In the genomic region with DNA sequence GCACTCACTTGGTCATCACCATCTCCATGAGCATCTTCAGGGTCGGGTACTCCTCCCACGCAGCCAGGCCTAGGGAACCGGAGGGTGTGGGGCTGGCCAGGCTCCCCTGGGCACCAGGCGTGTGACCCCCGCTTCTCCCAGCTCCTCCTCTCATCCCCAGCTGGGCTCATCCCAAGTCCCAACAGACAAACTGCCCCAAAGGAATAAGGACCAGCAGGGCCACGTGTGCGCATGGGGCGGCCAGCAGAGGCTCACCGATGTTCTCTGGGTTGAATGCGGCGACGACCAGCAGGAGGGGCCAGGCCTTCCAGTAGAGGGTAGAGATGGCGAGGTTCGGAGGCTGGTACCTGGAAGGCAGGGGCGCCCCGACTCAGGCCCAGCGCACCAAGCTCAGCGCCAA, we compare ENCODE assay signal across 23 cellular contexts.
"Had no signal": no experiment of that assay in that cellular context is flagged by ENCODE, and none has a peak within 500 bp of the region (broad histone marks: within the 10 kb centered on the region; RNA-seq: fewer than 3 reads in every experiment).

No MANE protein-coding gene starts in this region.

- H3K9me3 Mint-ChIP-seq: naive thymus-derived CD4-positive, alpha-beta T cell; natural killer cell treated with Interleukin-12 subunit alpha and Interleukin-12 subunit beta and Interleukin-15 and Interleukin-18, amount 100 ng/mL, for 72 hours; stimulated activated naive B cell treated with anti-CD40 and anti-IgM and Interleukin-4, amounts not matched to agents 10 μg/mL and 1 μg/mL and 100 μg/mL, for 72 hours had no signal

- H3K4me1 Mint-ChIP-seq: naive thymus-derived CD4-positive, alpha-beta T cell; stimulated activated naive B cell treated with anti-CD40 and anti-IgM and Interleukin-4, amounts not matched to agents 10 μg/mL and 1 μg/mL and 100 μg/mL, for 72 hours had no signal

- DNase-seq: heart right ventricle; islet precursor cell; left ventricle myocardium inferior; midbrain; mucosa of descending colon; naive thymus-derived CD4-positive, alpha-beta T cell; nucleus accumbens; pancreas; posterior cingulate gyrus; retina; right cardiac atrium; sigmoid colon; small intestine; spleen; stimulated activated CD4-positive, alpha-beta T cell treated with anti-CD3 and anti-CD28 coated beads, Interleukin-4, amount 100 ng/mL, for 24 hours; stimulated activated naive B cell treated with anti-CD40 and anti-IgM and Interleukin-4, amounts not matched to agents 10 μg/mL and 1 μg/mL and 100 μg/mL, for 72 hours; stimulated activated naive CD8-positive, alpha-beta T cell treated with anti-CD3 and anti-CD28 coated beads, Interleukin-15, Interleukin-2, amounts not matched to agents 100 U/mL and 50 U/mL, for 24 hours; stomach; testis; thyroid gland; transverse colon; upper lobe of right lung had no signal

- ATAC-seq: heart right ventricle; mucosa of descending colon; naive thymus-derived CD4-positive, alpha-beta T cell; natural killer cell treated with Interleukin-12 subunit alpha and Interleukin-12 subunit beta and Interleukin-15 and Interleukin-18, amount 100 ng/mL, for 72 hours; pancreas; right cardiac atrium; stimulated activated naive B cell treated with anti-CD40 and anti-IgM and Interleukin-4, amounts not matched to agents 10 μg/mL and 1 μg/mL and 100 μg/mL, for 72 hours; stimulated activated naive CD8-positive, alpha-beta T cell treated with anti-CD3 and anti-CD28 coated beads, Interleukin-15, Interleukin-2, amounts not matched to agents 100 U/mL and 50 U/mL, for 24 hours; upper lobe of right lung had no signal

- H3K4me3 Mint-ChIP-seq: naive thymus-derived CD4-positive, alpha-beta T cell; natural killer cell treated with Interleukin-12 subunit alpha and Interleukin-12 subunit beta and Interleukin-15 and Interleukin-18, amount 100 ng/mL, for 72 hours; stimulated activated naive B cell treated with anti-CD40 and anti-IgM and Interleukin-4, amounts not matched to agents 10 μg/mL and 1 μg/mL and 100 μg/mL, for 72 hours had no signal

- H3K27me3 Mint-ChIP-seq: naive thymus-derived CD4-positive, alpha-beta T cell; natural killer cell treated with Interleukin-12 subunit alpha and Interleukin-12 subunit beta and Interleukin-15 and Interleukin-18, amount 100 ng/mL, for 72 hours; stimulated activated naive B cell treated with anti-CD40 and anti-IgM and Interleukin-4, amounts not matched to agents 10 μg/mL and 1 μg/mL and 100 μg/mL, for 72 hours had no signal

- H3K27ac Mint-ChIP-seq: naive thymus-derived CD4-positive, alpha-beta T cell; natural killer cell treated with Interleukin-12 subunit alpha and Interleukin-12 subunit beta and Interleukin-15 and Interleukin-18, amount 100 ng/mL, for 72 hours; stimulated activated naive B cell treated with anti-CD40 and anti-IgM and Interleukin-4, amounts not matched to agents 10 μg/mL and 1 μg/mL and 100 μg/mL, for 72 hours had no signal
